ENCODE assay signal across 24 cellular contexts in genomic region chr6:46340246-46340645, GRCh38.
DNase-seq lines count a peak whose midpoint lies in the region; ATAC-seq, FAIRE-seq and TF ChIP-seq lines count a peak whose summit lies in the region.
"Had no signal": no experiment of that assay in that cellular context is flagged by ENCODE, and none has a peak within 500 bp of the region (broad histone marks: within the 10 kb centered on the region; RNA-seq: fewer than 3 reads in every experiment).

No MANE protein-coding gene starts in this region.

- H3K4me2 ChIP-seq in HepG2 (ENCODE audit: low read depth, low read length) (no peak overlapping the region), OCI-LY7 (ENCODE audit: low read length) (no peak overlapping the region)
- H3K4me2 ChIP-seq: BLaER1 treated with 17β-estradiol and CSF1 and Interleukin-3, amounts not matched to agents 10 nM and 100 nM; GM23338 had no signal

- intact Hi-C loops in HepG2 (cut with micrococcal nuclease; ENCODE audit: unreplicated experiment): no loop called here
- intact Hi-C loops in right lobe of liver (cut with DNase I): no loop called here
- intact Hi-C loops in OCI-LY7 (cut with micrococcal nuclease; ENCODE audit: unreplicated experiment): no loop called here
- intact Hi-C loops in testis (cut with DNase I; ENCODE audit: low total_unique reads): no loop called here
- intact Hi-C loops in cardiac septum (cut with DNase I): no loop called here

- 5% methylated on average over 2 of the region's 2 CpGs for whole genome bisulfite sequencing in HepG2 (ENCODE audit: low lambda C conversion rate)
- 94% methylated on average over 2 of the region's 2 CpGs for WGBS in right lobe of liver (ENCODE audit: insufficient coverage, low coverage, low lambda C conversion rate, missing lambda C conversion rate)
- WGBS in testis, 2 donors: 84 to 92% methylated on average over 2 of the region's 2 CpGs

- no peaks in the 10 kb centered on the region for H3K27me3 ChIP-seq in HepG2 (ENCODE audit: control insufficient read depth in 1 of 2, insufficient read depth in 2 of 2, low read length in 2 of 2)
- H3K27me3 ChIP-seq in right lobe of liver: no peaks in the 10 kb centered on the region
- no peaks in the 10 kb centered on the region for H3K27me3 ChIP-seq in testis
- H3K27me3 ChIP-seq: BE2C; BLaER1 treated with 17β-estradiol and CSF1 and Interleukin-3, amounts not matched to agents 10 nM and 100 nM had no signal

- H3K4me3 ChIP-seq in HepG2 (replicated peaks in 1 of 3; ENCODE audit: insufficient read depth in 1 of 3, low read depth in 2 of 3, low read length in 3 of 3): no peak overlapping the region
- H3K4me3 ChIP-seq in right lobe of liver: no peak overlapping the region
- no peak overlapping the region for H3K4me3 ChIP-seq in OCI-LY7 (ENCODE audit: low read depth, low read length, poor library complexity, severe bottlenecking)
- no peak overlapping the region for H3K4me3 ChIP-seq in testis
- H3K4me3 ChIP-seq: BLaER1 treated with 17β-estradiol and CSF1 and Interleukin-3, amounts not matched to agents 10 nM and 100 nM; GM23338 had no signal

- POLR2A ChIA-PET in HepG2 (lab: Yijun Ruan, JAX) (no interaction called here), OCI-LY7 (lab: Charles Lee) (no interaction called here)

- no peak for TF ChIP-seq RAD21 in HepG2 (CRISPR knock-in tag; IDR thresholded peaks at IDR 0.05)

- H3K36me3 ChIP-seq in HepG2 (replicated peaks in 1 of 2; ENCODE audit: control insufficient read depth in 1 of 2, insufficient read depth in 2 of 2, low read length in 2 of 2) (no peaks in the 10 kb centered on the region), right lobe of liver (no peaks in the 10 kb centered on the region), OCI-LY7 (ENCODE audit: insufficient read depth, low read length) (no peaks in the 10 kb centered on the region), testis (ENCODE audit: low read depth, missing control alignments) (no peaks in the 10 kb centered on the region)
- H3K36me3 ChIP-seq: BE2C; BLaER1 treated with 17β-estradiol and CSF1 and Interleukin-3, amounts not matched to agents 10 nM and 100 nM had no signal

- H3K79me2 ChIP-seq in HepG2 (ENCODE audit: insufficient read depth, low read length) (no peaks in the 10 kb centered on the region), OCI-LY7 (ENCODE audit: insufficient read depth, low read depth, low read length) (no peaks in the 10 kb centered on the region)

- H3K27ac ChIP-seq in HepG2 (ENCODE audit: extremely low read length, insufficient read depth, low read length) (no peak overlapping the region), right lobe of liver (no peak overlapping the region), OCI-LY7 (ENCODE audit: low read depth, low read length, poor library complexity, severe bottlenecking) (no peak overlapping the region), testis (no peak overlapping the region)
- H3K27ac ChIP-seq: 22Rv1; BLaER1 treated with 17β-estradiol and CSF1 and Interleukin-3, amounts not matched to agents 10 nM and 100 nM had no signal

- in situ Hi-C loops in HepG2 (cut with HindIII; ENCODE audit: extremely low pct_ligation_motif_present, low pct_unique_long_range_greater_than_20kb): no loop called here

- no TSS peak for BruUV-seq in HepG2 (replicated peaks; lab: Mats Ljungman, UMichigan)
- no TSS peak for BruUV-seq in OCI-LY7 (replicated peaks; lab: Mats Ljungman, UMichigan)

- CTCF ChIA-PET in HepG2 (lab: Yijun Ruan, JAX; ENCODE audit: low intra/inter-chr PET ratio, low total read pairs) (no interaction called here), OCI-LY7 (lab: Charles Lee; ENCODE audit: unreplicated experiment) (no interaction called here)

- no peak for ATAC-seq in HepG2
- no peak for ATAC-seq in right lobe of liver
- ATAC-seq: GM23338, HCT116 had no signal

- H3K9me2 ChIP-seq in OCI-LY7 (ENCODE audit: insufficient read depth, low read length): no peaks in the 10 kb centered on the region

- no peak for TF ChIP-seq POLR2A in HepG2 (IDR thresholded peaks at IDR 0.05; ENCODE audit: insufficient read depth in 1 of 2, low read depth in 2 of 2, low read length in 2 of 2)
- TF ChIP-seq POLR2A in right lobe of liver (IDR thresholded peaks at IDR 0.05): no peak
- TF ChIP-seq POLR2A in testis (IDR thresholded peaks at IDR 0.05): no peak

- H3K9me3 ChIP-seq in HepG2 (ENCODE audit: low read length) (no peaks in the 10 kb centered on the region), right lobe of liver (no peaks in the 10 kb centered on the region), OCI-LY7 (ENCODE audit: low read length) (no peaks in the 10 kb centered on the region), testis (no peaks in the 10 kb centered on the region)
- H3K9me3 ChIP-seq: BE2C; BLaER1 treated with 17β-estradiol and CSF1 and Interleukin-3, amounts not matched to agents 10 nM and 100 nM had no signal

- TF ChIP-seq CTCF in HepG2 (CRISPR knock-in tag; IDR thresholded peaks at IDR 0.05): no peak
- no peak for TF ChIP-seq CTCF in right lobe of liver (IDR thresholded peaks at IDR 0.05)
- no peak for TF ChIP-seq CTCF in OCI-LY7 (conservative IDR thresholded peaks at IDR 0.05; ENCODE audit: low read length)
- no peak for TF ChIP-seq CTCF in testis (IDR thresholded peaks at IDR 0.05)

- FAIRE-seq in HepG2 (lab: Jason Lieb, UNC): no peak
- FAIRE-seq: A204.1, D721Med, GM12891, GM18507 had no signal

- H4K20me1 ChIP-seq in HepG2 (ENCODE audit: insufficient read depth, low read length): no peaks in the 10 kb centered on the region
- no peaks in the 10 kb centered on the region for H4K20me1 ChIP-seq in OCI-LY7 (ENCODE audit: insufficient read depth, low read length)
- H4K20me1 ChIP-seq: BLaER1 treated with 17β-estradiol and CSF1 and Interleukin-3, amounts not matched to agents 10 nM and 100 nM had no signal

- TF ChIP-seq EP300 in HepG2 (IDR thresholded peaks at IDR 0.05; ENCODE audit: low read depth in 2 of 2, low read length in 2 of 2): no peak
- no peak for TF ChIP-seq EP300 in HepG2 (CRISPR knock-in tag; IDR thresholded peaks at IDR 0.05; ENCODE audit: borderline replicate concordance)

- no peak for DNase-seq in HepG2 (ENCODE audit: low spot score)
- DNase-seq in right lobe of liver: no peak
- DNase-seq in OCI-LY7 (ENCODE audit: low spot score): no peak
- peak; percentile 25 for DNase-seq in testis
- no peak for DNase-seq in cardiac septum (ENCODE audit: low spot score)
- DNase-seq in stimulated activated CD8-positive, alpha-beta memory T cell treated with anti-CD3 and anti-CD28 coated beads, Interleukin-4, amount 100 ng/mL, for 48 hours: no peak
- DNase-seq: ACHN; AML-193; BE2C; CD4-positive, alpha-beta T cell; CD8-positive, alpha-beta memory T cell; DMS 273 treated with DMSO at 0.1 percent for 48 hours; DMS79; EL; GDM1; H9 had no signal

- H3K4me1 ChIP-seq in HepG2 (ENCODE audit: insufficient read depth, low read length) (peaks cover 10% of the 10 kb centered on the region; the same call in 1 of the 2 replicates), right lobe of liver (no peaks in the 10 kb centered on the region), OCI-LY7 (ENCODE audit: insufficient read depth, low read length, poor library complexity, severe bottlenecking) (no peaks in the 10 kb centered on the region), testis (no peaks in the 10 kb centered on the region)
- H3K4me1 ChIP-seq: BE2C; BLaER1 treated with 17β-estradiol and CSF1 and Interleukin-3, amounts not matched to agents 10 nM and 100 nM had no signal

- H3K9ac ChIP-seq in HepG2 (ENCODE audit: insufficient read depth, low read depth, low read length): no peak overlapping the region
- H3K9ac ChIP-seq: BLaER1 treated with 17β-estradiol and CSF1 and Interleukin-3, amounts not matched to agents 10 nM and 100 nM had no signal

- H2AFZ ChIP-seq in HepG2 (ENCODE audit: low read length): no peak overlapping the region
- 0 out of 2 replicates have a peak overlapping the region, but pooled peaks have one; percentile 1 for H2AFZ ChIP-seq in OCI-LY7 (ENCODE audit: low read length)
- H2AFZ ChIP-seq: GM23338 had no signal

TF ChIP-seq in HepG2, 621 proteins besides CTCF, POLR2A, EP300 and RAD21:
- TF ChIP-seq RBM39 (IDR thresholded peaks at IDR 0.05; ENCODE audit: low read depth, low read length, poor library complexity, severe bottlenecking): no peak
- no peak for TF ChIP-seq ZNF761 (CRISPR knock-in tag; conservative IDR thresholded peaks at IDR 0.05)
- TF ChIP-seq NR1H2 (CRISPR knock-in tag; IDR thresholded peaks at IDR 0.05; ENCODE audit: borderline replicate concordance, low read depth): no peak
- peak; percentile 69 for TF ChIP-seq USF2 (IDR thresholded peaks at IDR 0.05; ENCODE audit: low read depth, low read length)
- no peak for TF ChIP-seq USF2 (CRISPR knock-in tag; IDR thresholded peaks at IDR 0.05; ENCODE audit: borderline replicate concordance)
- TF ChIP-seq PITX1 (CRISPR knock-in tag; IDR thresholded peaks at IDR 0.05): no peak
- peak; percentile 86 for TF ChIP-seq RAD51 (IDR thresholded peaks at IDR 0.05; ENCODE audit: borderline replicate concordance)
TF ChIP-seq in HepG2: peak in this region for 2.
